8 cellular contexts compared by ENCODE assay signal in the genomic region with DNA sequence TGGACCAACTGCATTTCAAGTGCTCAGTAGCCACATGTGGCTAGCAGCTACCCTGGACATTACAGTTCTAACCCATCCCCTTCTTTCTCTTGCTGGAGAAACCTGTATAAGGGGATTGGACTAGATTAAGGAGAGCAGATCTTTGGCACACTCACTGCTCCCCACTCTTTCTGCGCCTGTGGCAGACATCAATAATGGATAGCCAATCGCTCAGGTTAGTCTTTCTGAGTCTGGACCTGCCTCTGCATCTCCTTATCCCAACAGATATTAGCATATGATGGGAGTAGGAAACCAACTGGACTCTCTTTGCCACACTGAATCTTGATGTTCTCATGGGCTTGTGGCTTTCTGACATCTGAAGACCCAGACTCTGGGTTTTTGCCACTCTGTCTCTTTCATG.
"Had no signal": no experiment of that assay in that cellular context is flagged by ENCODE, and none has a peak within 500 bp of the region (broad histone marks: within the 10 kb centered on the region; RNA-seq: fewer than 3 reads in every experiment).

No MANE protein-coding gene starts in this region.

- H3K4me1 Mint-ChIP-seq: IgD-negative memory B cell had no signal

- H3K36me3 Mint-ChIP-seq: IgD-negative memory B cell had no signal

- H3K27ac ChIP-seq: GM23248, HL-60 had no signal

- H3K9me3 Mint-ChIP-seq: HFFc6 had no signal

- H3K27ac Mint-ChIP-seq: HFFc6, IgD-negative memory B cell had no signal

- H3K9me3 ChIP-seq: HAP-1 had no signal

- H3K36me3 ChIP-seq: HAP-1 had no signal

- H3K4me3 ChIP-seq: GM23248, HAP-1 had no signal

- H3K9ac ChIP-seq: GM23248 had no signal

- DNase-seq: GM23248, GOT3, H7, HFFc6, KG1 had no signal

- H3K4me3 Mint-ChIP-seq: HFFc6, IgD-negative memory B cell had no signal

- H3K4me1 ChIP-seq: HAP-1 had no signal
